ENCODE assay signal across 10 cellular contexts in genomic region chr5:56155085-56155484, GRCh38.
DNase-seq lines count a peak whose midpoint lies in the region; ATAC-seq and FAIRE-seq lines count a peak whose summit lies in the region.
"Had no signal": no experiment of that assay in that cellular context is flagged by ENCODE, and none has a peak within 500 bp of the region (broad histone marks: within the 10 kb centered on the region; RNA-seq: fewer than 3 reads in every experiment).

No MANE protein-coding gene starts in this region.

- FAIRE-seq in RCC 7860 (lab: Jason Lieb, UNC): no peak
- FAIRE-seq: A204.1 had no signal

- no peaks in the 10 kb centered on the region for H3K27me3 Mint-ChIP-seq in activated CD4-positive, alpha-beta T cell treated with anti-CD3 and anti-CD28 coated beads, Interleukin-2, amount 10 ng/mL, durations not matched to agents 7 days and 5 days

- peak; percentile 34 for ATAC-seq in stimulated activated naive CD8-positive, alpha-beta T cell treated with anti-CD3 and anti-CD28 coated beads, Interleukin-15, Interleukin-2, amounts not matched to agents 100 U/mL and 50 U/mL, for 24 hours

- POLR2A ChIA-PET in activated CD4-positive, alpha-beta T cell treated with anti-CD3 and anti-CD28 coated beads, Interleukin-2, amount 10 ng/mL, durations not matched to agents 7 days and 5 days (lab: Charles Lee): no interaction called here

- peaks cover 38% of the 10 kb centered on the region for H3K36me3 Mint-ChIP-seq in activated CD4-positive, alpha-beta T cell treated with anti-CD3 and anti-CD28 coated beads, Interleukin-2, amount 10 ng/mL, durations not matched to agents 7 days and 5 days (ENCODE audit: low read depth)

- peak overlapping the region; percentile 94 for H3K27ac Mint-ChIP-seq in activated CD4-positive, alpha-beta T cell treated with anti-CD3 and anti-CD28 coated beads, Interleukin-2, amount 10 ng/mL, durations not matched to agents 7 days and 5 days

- peak; percentile 51 for DNase-seq in activated CD4-positive, alpha-beta T cell treated with anti-CD3 and anti-CD28 coated beads, Interleukin-2, amount 10 ng/mL, durations not matched to agents 7 days and 5 days
- DNase-seq in activated CD4-positive, alpha-beta T cell treated with anti-CD3 and anti-CD28 coated beads, Interleukin-2, amount 50 U/mL, for 1 hour: no peak
- peak; percentile 67 for DNase-seq in SIG-M5 (lab: John Stamatoyannopoulos, UW)
- peak; percentile 33 for DNase-seq in fibroblast of peridontal ligament (ENCODE audit: extremely low read depth)
- DNase-seq in stimulated activated naive CD8-positive, alpha-beta T cell treated with anti-CD3 and anti-CD28 coated beads, Interleukin-15, Interleukin-2, amounts not matched to agents 100 U/mL and 50 U/mL, for 24 hours: no peak
- no peak for DNase-seq in NCI-H1048 (lab: John Stamatoyannopoulos, UW)
- no peak for DNase-seq in NCI-H1105 (lab: John Stamatoyannopoulos, UW)
- DNase-seq in RCC 7860 (ENCODE audit: low spot score): no peak
- DNase-seq: NCI-H774 had no signal

- peaks cover 78% of the 10 kb centered on the region for H3K4me1 Mint-ChIP-seq in activated CD4-positive, alpha-beta T cell treated with anti-CD3 and anti-CD28 coated beads, Interleukin-2, amount 10 ng/mL, durations not matched to agents 7 days and 5 days

- H3K9me3 Mint-ChIP-seq in activated CD4-positive, alpha-beta T cell treated with anti-CD3 and anti-CD28 coated beads, Interleukin-2, amount 10 ng/mL, durations not matched to agents 7 days and 5 days: no peaks in the 10 kb centered on the region

- CTCF ChIA-PET in activated CD4-positive, alpha-beta T cell treated with anti-CD3 and anti-CD28 coated beads, Interleukin-2, amount 10 ng/mL, durations not matched to agents 7 days and 5 days (lab: Charles Lee): interaction anchor here (1.7 kb wide), 1 partner anchor 16 kb away, joined by 3 read pairs; no protein-coding TSS in a partner anchor

- peak overlapping the region; percentile 1 for H3K4me3 Mint-ChIP-seq in activated CD4-positive, alpha-beta T cell treated with anti-CD3 and anti-CD28 coated beads, Interleukin-2, amount 10 ng/mL, durations not matched to agents 7 days and 5 days

Comparison
In these comparisons a context has a peak if more than half of its experiments do, and no peak if none do; other contexts are left out.
1. DNase-seq: peak in activated CD4-positive, alpha-beta T cell treated with anti-CD3 and anti-CD28 coated beads, Interleukin-2, amount 10 ng/mL, durations not matched to agents 7 days and 5 days (single experiment), SIG-M5 (single experiment) and fibroblast of peridontal ligament (single experiment); none in activated CD4-positive, alpha-beta T cell treated with anti-CD3 and anti-CD28 coated beads, Interleukin-2, amount 50 U/mL, for 1 hour (single experiment), stimulated activated naive CD8-positive, alpha-beta T cell treated with anti-CD3 and anti-CD28 coated beads, Interleukin-15, Interleukin-2, amounts not matched to agents 100 U/mL and 50 U/mL, for 24 hours (single experiment), NCI-H1048 (single experiment), NCI-H1105 (single experiment) and RCC 7860 (single experiment).